1 cellular context compared by ENCODE assay signal in the genomic region with DNA sequence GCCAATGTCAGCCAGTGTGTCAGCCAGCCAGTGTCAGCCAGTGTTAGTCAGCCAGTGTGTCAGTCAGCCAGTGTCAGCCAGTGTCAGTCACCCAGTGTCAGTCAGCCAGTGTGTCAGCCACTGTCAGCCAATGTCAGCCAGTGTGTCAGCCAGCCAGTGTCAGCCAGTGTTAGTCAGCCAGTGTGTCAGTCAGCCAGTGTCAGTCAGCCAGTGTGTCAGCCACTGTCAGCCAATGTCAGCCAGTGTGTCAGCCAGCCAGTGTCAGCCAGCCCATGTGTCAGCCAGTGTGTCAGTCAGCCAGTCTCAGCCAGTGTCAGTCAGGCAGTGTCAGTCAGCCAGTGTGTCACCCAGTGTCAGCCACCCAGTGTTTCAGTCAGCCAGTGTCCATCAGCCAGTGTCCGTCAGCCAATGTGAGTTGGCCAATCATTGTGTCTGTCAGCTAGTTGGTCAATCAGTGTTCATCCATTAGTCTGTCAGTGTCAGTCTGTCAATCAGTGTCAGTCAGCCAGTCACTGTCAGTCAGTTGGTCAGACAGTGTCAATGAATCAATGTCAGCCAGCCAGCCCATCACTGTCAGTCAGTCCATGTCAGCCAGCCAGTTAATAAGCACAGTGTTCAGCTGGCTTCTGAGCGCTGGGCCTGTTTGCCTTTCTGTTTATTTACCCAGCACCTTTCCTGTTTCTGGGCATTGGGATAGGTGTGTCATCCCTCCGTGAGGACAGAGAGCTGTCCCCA. TPM values are rescaled to one million over a fixed set of nuclear protein-coding genes. Genes with fewer than 3 reads are reported as not detected.
"Had no signal": no experiment of that assay in that cellular context is flagged by ENCODE, and none has a peak within 500 bp of the region (broad histone marks: within the 10 kb centered on the region; RNA-seq: fewer than 3 reads in every experiment).

No MANE protein-coding gene starts in this region.

RNA-seq across cellular contexts. Expression of a gene that starts 44.5 kb away (rescaled TPM):
- total RNA-seq: epithelial cell of proximal tubule had no signal
